ENCODE assay signal across 8 cellular contexts in genomic region chr5:139636207-139636792, GRCh38. TPM values are rescaled to one million over a fixed set of nuclear protein-coding genes. Genes with fewer than 3 reads are reported as not detected.
DNase-seq lines count a peak whose midpoint lies in the region; ATAC-seq, FAIRE-seq and TF ChIP-seq lines count a peak whose summit lies in the region.

No MANE protein-coding gene starts in this region.

- H3K9me3 ChIP-seq in esophagus (ENCODE audit: control insufficient read depth in 2 of 2, insufficient read depth in 1 of 2, low read depth in 1 of 2, low read length in 1 of 2) (no peaks in the 10 kb centered on the region), spleen (no peaks in the 10 kb centered on the region)

- TF ChIP-seq CTCF in Calu3 (IDR thresholded peaks at IDR 0.05; ENCODE audit: unreplicated experiment) (no peak), spleen (IDR thresholded peaks at IDR 0.05 in 8 of 11, conservative IDR thresholded peaks at IDR 0.05 in 3 of 11) (no peak)

- BruUV-seq in Calu3 (replicated peaks; lab: Mats Ljungman, UMichigan), result no TSS peak

- CTCF ChIA-PET in Calu3 (lab: Charles Lee), result interaction anchor here (0.6 to 7.8 kb wide), 25 partner anchors 12 to 333 kb away, joined by 3 to 102 read pairs (median 6); partner anchors contain the start of genes CXXC5 and DNAJC18

- H3K4me3 ChIP-seq in esophagus (ENCODE audit: low read depth in 1 of 2, low read length in 2 of 2), result no peak overlapping the region
- H3K4me3 ChIP-seq in spleen, result peak overlapping the region in 6 of 8 donors; percentile 4 to 71 (median 41)

- peaks cover 60% of the 10 kb centered on the region for H3K36me3 Mint-ChIP-seq in Calu3 (ENCODE audit: insufficient read depth, unreplicated experiment)
- peaks cover 15% of the 10 kb centered on the region for H3K36me3 Mint-ChIP-seq in activated CD4-positive, alpha-beta T cell treated with anti-CD3 and anti-CD28 coated beads, Interleukin-2, amount 10 ng/mL, durations not matched to agents 24 days and 14 days (ENCODE audit: low read depth)

- H3K4me1 ChIP-seq in esophagus (ENCODE audit: control insufficient read depth in 2 of 2, insufficient read depth in 2 of 2, low read length in 1 of 2) (peaks cover 8 to 31% of the 10 kb centered on the region in 2 donors), spleen (peaks cover 51 to 81% (median 67%) of the 10 kb centered on the region in 6 donors)

- WGBS in esophagus, 2 donors, result 26 to 36% methylated on average over 2 of the region's 2 CpGs
- 17 to 37% (median 31%) methylated on average over 2 of the region's 2 CpGs for WGBS in spleen, 5 donors

- H3K27me3 ChIP-seq in esophagus (ENCODE audit: control insufficient read depth in 1 of 2, insufficient read depth in 2 of 2, low read length in 2 of 2) (no peaks in the 10 kb centered on the region), spleen (replicated peaks in 1 of 7) (peaks cover 0 to 9% (median 0%) of the 10 kb centered on the region in 7 donors)

- peak; percentile 74 for ATAC-seq in GM19395 (IDR thresholded peaks at IDR 0.05; ENCODE audit: unreplicated experiment)
- peak; percentile 78 for ATAC-seq in HG03378 (IDR thresholded peaks at IDR 0.05; ENCODE audit: unreplicated experiment)

- H3K9me3 Mint-ChIP-seq in Calu3 (ENCODE audit: low read depth, unreplicated experiment), result no peaks in the 10 kb centered on the region
- H3K9me3 Mint-ChIP-seq in activated CD4-positive, alpha-beta T cell treated with anti-CD3 and anti-CD28 coated beads, Interleukin-2, amount 10 ng/mL, durations not matched to agents 24 days and 14 days, result no peaks in the 10 kb centered on the region

- H3K4me3 Mint-ChIP-seq in Calu3 (ENCODE audit: low read depth, unreplicated experiment), result peak overlapping the region; percentile 33
- peak overlapping the region; percentile 66 for H3K4me3 Mint-ChIP-seq in activated CD4-positive, alpha-beta T cell treated with anti-CD3 and anti-CD28 coated beads, Interleukin-2, amount 10 ng/mL, durations not matched to agents 24 days and 14 days

- intact Hi-C loops in Calu3 (cut with micrococcal nuclease; ENCODE audit: unreplicated experiment) (loop anchor here (10.0 kb wide), 1 partner anchor 229 kb away; no protein-coding TSS in a partner anchor), spleen (cut with DNase I; ENCODE audit: low total_unique reads) (no loop called here)
- intact Hi-C loops in activated CD4-positive, alpha-beta T cell treated with anti-CD3 and anti-CD28 coated beads, Interleukin-2, amount 10 ng/mL, durations not matched to agents 24 days and 14 days (cut with micrococcal nuclease), result loop anchor here (2.0 to 5.0 kb wide), 5 partner anchors 33 to 221 kb away; no protein-coding TSS in a partner anchor

- peak overlapping the region; percentile 88 for H3K27ac Mint-ChIP-seq in Calu3 (ENCODE audit: unreplicated experiment)
- H3K27ac Mint-ChIP-seq in activated CD4-positive, alpha-beta T cell treated with anti-CD3 and anti-CD28 coated beads, Interleukin-2, amount 10 ng/mL, durations not matched to agents 24 days and 14 days, result peak overlapping the region; percentile 81

- H3K36me3 ChIP-seq in esophagus (ENCODE audit: control insufficient read depth in 2 of 2, insufficient read depth in 2 of 2, low read length in 1 of 2) (peaks cover 0 to 4% of the 10 kb centered on the region in 2 donors), spleen (peaks cover 0 to 12% (median 0%) of the 10 kb centered on the region in 6 donors)

- H3K27ac ChIP-seq in esophagus (ENCODE audit: low read depth in 2 of 2, low read length in 1 of 2), result peak overlapping the region; percentile 87 to 95
- peak overlapping the region; percentile 85 to 96 (median 90) for H3K27ac ChIP-seq in spleen

- H3K27me3 Mint-ChIP-seq in Calu3 (ENCODE audit: unreplicated experiment), result no peaks in the 10 kb centered on the region
- H3K27me3 Mint-ChIP-seq in activated CD4-positive, alpha-beta T cell treated with anti-CD3 and anti-CD28 coated beads, Interleukin-2, amount 10 ng/mL, durations not matched to agents 24 days and 14 days, result no peaks in the 10 kb centered on the region

- H3K4me1 Mint-ChIP-seq in Calu3 (ENCODE audit: low read depth, unreplicated experiment), result peaks cover 68% of the 10 kb centered on the region
- H3K4me1 Mint-ChIP-seq in activated CD4-positive, alpha-beta T cell treated with anti-CD3 and anti-CD28 coated beads, Interleukin-2, amount 10 ng/mL, durations not matched to agents 24 days and 14 days, result peaks cover 37% of the 10 kb centered on the region

- DNase-seq in Calu3 (no peak), spleen (peak; percentile 95), GM03348 (ENCODE audit: low spot score) (no peak), HTR-8/SVneo (ENCODE audit: insufficient read length, low spot score) (no peak)
- peak; percentile 90 for DNase-seq in activated CD4-positive, alpha-beta T cell treated with anti-CD3 and anti-CD28 coated beads, Interleukin-2, amount 10 ng/mL, durations not matched to agents 24 days and 14 days

- no peak for TF ChIP-seq POLR2A in spleen (IDR thresholded peaks at IDR 0.05)

- no peak for FAIRE-seq in HTR-8/SVneo (lab: Jason Lieb, UNC)

RNA-seq across cellular contexts. Expression of gene CXXC5, which starts 11.8 kb away (rescaled TPM):
- 64.1 and 69.1 TPM in 2 replicates for total RNA-seq in Calu3 (2022)
- total RNA-seq in activated CD4-positive, alpha-beta T cell treated with anti-CD3 and anti-CD28 coated beads, Interleukin-2, amount 10 ng/mL, durations not matched to agents 24 days and 14 days, result 1.2 and 1.9 TPM in 2 replicates
- polyA plus RNA-seq in esophagus, result 10 to 100 TPM; 21.9 to 27.8 TPM
- total RNA-seq in spleen, result 10 to 100 TPM; 57.5 to 69.5 (median 62.8) TPM
- polyA plus RNA-seq in spleen, result 10 to 100 TPM; 46.4 to 69.5 (median 60.8) TPM

Comparison
In these comparisons a context has a peak if more than half of its experiments do, and no peak if none do; other contexts are left out.
1. DNase-seq: peak in activated CD4-positive, alpha-beta T cell treated with anti-CD3 and anti-CD28 coated beads, Interleukin-2, amount 10 ng/mL, durations not matched to agents 24 days and 14 days (single experiment) and spleen (single experiment); none in Calu3 (single experiment), GM03348 (single experiment) and HTR-8/SVneo (single experiment).
2. H3K4me3 ChIP-seq: peak in spleen (6 of 8); none in esophagus (0 of 2).
3. RNA of gene CXXC5, which starts 11.8 kb away (total RNA-seq): 64.1 to 69.1 TPM in Calu3 and 57.5 to 69.5 TPM in spleen; 1.2 to 1.9 TPM in activated CD4-positive, alpha-beta T cell treated with anti-CD3 and anti-CD28 coated beads, Interleukin-2, amount 10 ng/mL, durations not matched to agents 24 days and 14 days; every median in the first group is over 10 times any median in the second.